In the genomic region with DNA sequence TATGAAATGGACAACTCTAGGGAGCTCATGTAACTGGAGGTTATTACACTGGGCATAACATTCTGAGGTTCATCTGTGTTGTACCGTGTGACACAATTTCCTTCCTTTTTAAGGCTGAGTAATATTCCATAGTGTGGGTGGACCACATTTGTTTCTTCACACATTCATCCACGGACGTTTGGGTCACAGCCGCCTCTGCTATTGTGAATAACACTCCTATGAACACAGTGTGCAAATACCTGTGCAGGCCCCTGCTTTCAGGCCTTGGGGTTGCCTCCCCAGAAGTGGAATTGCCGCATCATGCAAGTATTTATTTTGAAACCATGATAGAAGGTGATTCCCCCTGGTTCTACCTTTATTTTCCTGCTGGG, we compare ENCODE assay signal across 16 cellular contexts.
"Had no signal": no experiment of that assay in that cellular context is flagged by ENCODE, and none has a peak within 500 bp of the region (broad histone marks: within the 10 kb centered on the region; RNA-seq: fewer than 3 reads in every experiment).

No MANE protein-coding gene starts in this region.

- H3K27ac Mint-ChIP-seq: activated CD4-positive, alpha-beta memory T cell treated with anti-CD3 and anti-CD28 coated beads, Interleukin-2, amount 10 ng/mL, durations not matched to agents 7 days and 5 days; activated naive CD4-positive, alpha-beta T cell treated with anti-CD3 and anti-CD28 coated beads, Interleukin-2, amount 50 U/mL, for 72 hours; activated T-cell treated with anti-CD3 and anti-CD28 coated beads, Interleukin-2, amount 50 U/mL, for 24 hours; memory B cell; naive thymus-derived CD8-positive, alpha-beta T cell had no signal

- H3K4me1 Mint-ChIP-seq: activated CD4-positive, alpha-beta memory T cell treated with anti-CD3 and anti-CD28 coated beads, Interleukin-2, amount 10 ng/mL, durations not matched to agents 7 days and 5 days had no signal

- H3K4me1 ChIP-seq: esophagus muscularis mucosa, left ventricle myocardium inferior, uterus had no signal

- H3K36me3 ChIP-seq: esophagus muscularis mucosa, left ventricle myocardium inferior, pancreas, tibial nerve, uterus had no signal

- H3K9me3 ChIP-seq: pancreas, uterus had no signal

- H3K27me3 ChIP-seq: pancreas, uterus had no signal

- ATAC-seq: naive thymus-derived CD8-positive, alpha-beta T cell had no signal

- H3K4me3 Mint-ChIP-seq: activated CD4-positive, alpha-beta memory T cell treated with anti-CD3 and anti-CD28 coated beads, Interleukin-2, amount 10 ng/mL, durations not matched to agents 7 days and 5 days; activated T-cell treated with anti-CD3 and anti-CD28 coated beads, Interleukin-2, amount 50 U/mL, for 24 hours; memory B cell; naive thymus-derived CD8-positive, alpha-beta T cell had no signal

- H3K27ac ChIP-seq: esophagus muscularis mucosa, left ventricle myocardium inferior, tibial nerve, uterus had no signal

- H3K4me3 ChIP-seq: dorsolateral prefrontal cortex, esophagus muscularis mucosa, left ventricle myocardium inferior, pancreas, tibial nerve, uterus had no signal

- H3K27me3 Mint-ChIP-seq: activated CD4-positive, alpha-beta memory T cell treated with anti-CD3 and anti-CD28 coated beads, Interleukin-2, amount 10 ng/mL, durations not matched to agents 7 days and 5 days had no signal

- DNase-seq: activated CD4-positive, alpha-beta memory T cell treated with anti-CD3 and anti-CD28 coated beads, Interleukin-2, amount 10 ng/mL, durations not matched to agents 7 days and 5 days; activated effector memory CD4-positive, alpha-beta T cell treated with Interleukin-2 at 50 U/mL for 16 hours; activated T-cell treated with anti-CD3 and anti-CD28 coated beads, Interleukin-2, amount 50 U/mL, for 24 hours; dorsolateral prefrontal cortex; kidney; left ventricle myocardium inferior; naive thymus-derived CD8-positive, alpha-beta T cell; pancreas; stimulated activated CD4-positive, alpha-beta T cell treated with anti-CD3 and anti-CD28 coated beads, Interleukin-12 subunit alpha, Interleukin-12 subunit beta, amount 100 ng/mL, for 4 hours; stimulated activated CD4-positive, alpha-beta T cell treated with anti-CD3 and anti-CD28 coated beads, Interleukin-2, amount 100 ng/mL, for 24 hours; uterus had no signal

- FAIRE-seq: endometrium, kidney, pancreas had no signal
